ENCODE assay signal across 8 cellular contexts in the genomic region with DNA sequence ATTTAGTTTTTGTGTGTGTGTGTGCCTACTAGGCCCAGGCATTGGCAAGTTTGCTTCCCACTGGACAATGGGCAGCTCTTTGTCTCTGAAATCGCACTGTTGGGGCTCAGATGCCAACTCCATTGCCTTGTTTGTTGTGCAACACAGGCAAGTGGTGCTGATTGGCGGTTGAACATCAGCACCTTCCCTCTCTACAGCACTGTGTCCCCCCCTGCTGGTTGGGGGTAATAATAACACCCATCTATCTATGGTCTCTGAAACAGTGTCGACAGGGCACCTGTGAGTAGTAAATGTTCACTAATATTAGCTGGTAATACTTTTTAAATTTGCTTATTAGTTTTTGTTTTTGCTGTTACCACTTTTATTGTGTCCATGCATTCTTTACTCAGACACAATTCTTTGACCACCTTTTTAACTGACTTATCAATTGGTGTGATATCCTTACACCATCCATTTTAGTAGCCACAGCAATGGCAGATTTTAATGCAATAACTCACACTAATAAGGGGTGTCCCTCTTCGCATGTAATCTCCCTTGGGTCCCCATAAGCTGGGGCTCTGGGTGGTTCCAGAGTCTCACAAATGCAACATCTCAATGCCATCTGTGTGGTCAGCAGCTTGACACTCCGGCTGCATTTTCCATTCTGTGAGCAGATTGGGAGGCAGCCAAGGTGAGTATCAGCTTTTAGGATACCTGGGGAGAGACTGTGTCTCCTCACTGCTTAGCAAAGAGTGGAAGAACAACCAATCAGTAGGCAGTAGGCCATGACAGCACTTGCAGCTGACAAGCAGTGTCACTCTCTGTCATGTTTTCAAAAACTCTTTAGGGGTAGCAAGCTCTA. TPM values are rescaled to one million over a fixed set of nuclear protein-coding genes. Genes with fewer than 3 reads are reported as not detected.
DNase-seq lines count a peak whose midpoint lies in the region; ATAC-seq and TF ChIP-seq lines count a peak whose summit lies in the region.

No MANE protein-coding gene starts in this region.

- H3K4me3 ChIP-seq in DND-41 (ENCODE audit: low read depth in 1 of 2, low read length in 2 of 2): no peak overlapping the region
- no peak overlapping the region for H3K4me3 ChIP-seq in ascending aorta

- H3K4me1 ChIP-seq in DND-41 (ENCODE audit: insufficient read depth, low read length) (no peaks in the 10 kb centered on the region), ascending aorta (no peaks in the 10 kb centered on the region)

- no peak overlapping the region for H3K27ac ChIP-seq in DND-41 (ENCODE audit: low read length)
- H3K27ac ChIP-seq in ascending aorta: no peak overlapping the region

- no peak overlapping the region for H2AFZ ChIP-seq in DND-41 (ENCODE audit: low read depth, low read length)

- TF ChIP-seq CTCF in DND-41 (IDR thresholded peaks at IDR 0.05; ENCODE audit: borderline replicate concordance, extremely low read depth, low read length, poor library complexity, severe bottlenecking) (peak; percentile 69), HFFc6 (IDR thresholded peaks at IDR 0.05) (peak; percentile 75), ascending aorta (IDR thresholded peaks at IDR 0.05) (no peak)

- peak; percentile 66; the same call in 2 of the 3 replicates for ATAC-seq in DND-41 (ENCODE audit: insufficient read depth, low read depth)
- ATAC-seq in HG02642 (IDR thresholded peaks at IDR 0.05; ENCODE audit: poor library complexity, unreplicated experiment): no peak

- no peaks in the 10 kb centered on the region for H4K20me1 ChIP-seq in DND-41 (ENCODE audit: insufficient read depth, low read length)

- H3K9me3 Mint-ChIP-seq in HFFc6: no peaks in the 10 kb centered on the region

- intact Hi-C loops in ascending aorta (cut with DNase I): loop anchor here (10.0 kb wide), 1 partner anchor 526 kb away; no protein-coding TSS in a partner anchor

- no peak overlapping the region for H3K4me3 Mint-ChIP-seq in HFFc6

- no peak overlapping the region for H3K9ac ChIP-seq in DND-41 (ENCODE audit: low read depth, low read length)

- H3K36me3 Mint-ChIP-seq in HFFc6 (ENCODE audit: low read depth): no peaks in the 10 kb centered on the region

- H3K36me3 ChIP-seq in DND-41 (ENCODE audit: insufficient read depth, low read length): no peaks in the 10 kb centered on the region
- no peaks in the 10 kb centered on the region for H3K36me3 ChIP-seq in ascending aorta

- no peak overlapping the region for H3K4me2 ChIP-seq in DND-41 (ENCODE audit: insufficient read depth, low read length)

- H3K27me3 ChIP-seq in DND-41 (ENCODE audit: insufficient read depth, low read length, poor library complexity): no peaks in the 10 kb centered on the region
- no peaks in the 10 kb centered on the region for H3K27me3 ChIP-seq in ascending aorta

- H3K27ac Mint-ChIP-seq in HFFc6: no peak overlapping the region

- H3K27me3 Mint-ChIP-seq in HFFc6 (ENCODE audit: insufficient read depth): peaks cover 9% of the 10 kb centered on the region

- H3K4me1 Mint-ChIP-seq in HFFc6 (ENCODE audit: low read depth): no peaks in the 10 kb centered on the region

- no peak for TF ChIP-seq POLR2A in erythroblast (IDR thresholded peaks at IDR 0.05; ENCODE audit: low read length)

- H3K9me3 ChIP-seq in DND-41 (ENCODE audit: insufficient read depth, low read length, severe bottlenecking): no peaks in the 10 kb centered on the region
- H3K9me3 ChIP-seq in ascending aorta: no peaks in the 10 kb centered on the region

- peak; percentile 59 for DNase-seq in DND-41
- DNase-seq in HFFc6: no peak
- peak; percentile 50 for DNase-seq in RPMI8226
- DNase-seq in erythroblast (lab: John Stamatoyannopoulos, UW): peak; percentile 65 to 76
- DNase-seq in stimulated activated CD4-positive, alpha-beta T cell treated with anti-CD3 and anti-CD28 coated beads, Interleukin-12 subunit alpha, Interleukin-12 subunit beta, amount 100 ng/mL, for 48 hours (ENCODE audit: low read depth in 2 of 3, low spot score in 1 of 3): peak; percentile 14 to 26 (median 24)
- no peak for DNase-seq in ascending aorta (ENCODE audit: low spot score in 2 of 2)
- DNase-seq in nucleus accumbens (lab: John Stamatoyannopoulos, UW): no peak

- no peaks in the 10 kb centered on the region for H3K79me2 ChIP-seq in DND-41 (ENCODE audit: insufficient read depth, low read length)

RNA-seq across cellular contexts. Expression of a gene that starts 47.7 kb away (rescaled TPM):
- total RNA-seq in HFFc6 (2021; fragmentation: NEBNext Ultra II Directional; extraction: Animal tissue kit (Norgen Biotek cat#: 25700)): 10 to 100 TPM; 35.0 to 40.6 (median 36.6) TPM
- total RNA-seq in ascending aorta: 21.4 TPM

Comparison
In these comparisons a context has a peak if more than half of its experiments do, and no peak if none do; other contexts are left out.
1. DNase-seq: peak in DND-41 (single experiment), RPMI8226 (single experiment), erythroblast (2 of 2) and stimulated activated CD4-positive, alpha-beta T cell treated with anti-CD3 and anti-CD28 coated beads, Interleukin-12 subunit alpha, Interleukin-12 subunit beta, amount 100 ng/mL, for 48 hours (3 of 3); none in HFFc6 (single experiment), ascending aorta (0 of 2) and nucleus accumbens (0 of 56).
2. CTCF ChIP-seq: peak in DND-41 (single experiment) and HFFc6 (single experiment); none in ascending aorta (0 of 3).